In the genomic region with DNA sequence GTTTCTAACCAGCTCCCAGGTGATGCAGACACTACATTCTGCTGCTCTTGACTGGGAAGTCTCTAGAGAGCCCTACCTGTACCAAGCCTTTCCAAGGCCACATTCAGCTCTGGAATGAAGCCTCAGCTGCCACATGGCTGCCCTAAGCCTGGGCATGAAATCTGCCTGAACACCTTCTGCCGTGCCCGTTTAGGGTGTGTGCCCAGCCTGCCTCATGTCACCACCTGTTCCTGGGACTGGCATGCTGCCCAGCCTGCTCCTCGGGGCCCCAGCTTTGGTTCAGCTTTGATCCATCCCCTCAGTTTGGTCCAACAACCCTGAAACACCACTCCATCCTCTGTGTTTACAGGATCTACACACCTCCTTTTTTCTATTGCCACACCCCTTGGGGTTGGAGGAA, we compare ENCODE assay signal across 19 cellular contexts.
A peak's percentile ranks its signal among the peaks of the same experiment; 100 is the strongest.
DNase-seq lines count a peak whose midpoint lies in the region; ATAC-seq and TF ChIP-seq lines count a peak whose summit lies in the region.
"Had no signal": no experiment of that assay in that cellular context is flagged by ENCODE, and none has a peak within 500 bp of the region (broad histone marks: within the 10 kb centered on the region; RNA-seq: fewer than 3 reads in every experiment).

No MANE protein-coding gene starts in this region.

- CTCF ChIA-PET in IMR-90 (lab: Yijun Ruan, JAX): interaction anchor here (0.6 kb wide), 1 partner anchor 12 kb away, joined by 3 read pairs; no protein-coding TSS in a partner anchor

- H4K91ac ChIP-seq in IMR-90 (ENCODE audit: insufficient read depth, low read depth, low read length): no peak overlapping the region

- no peak overlapping the region for H2BK120ac ChIP-seq in IMR-90 (ENCODE audit: low read depth, low read length)

- no peak overlapping the region for H4K8ac ChIP-seq in IMR-90 (ENCODE audit: low read depth in 2 of 2, low read length in 2 of 2)

- H2BK15ac ChIP-seq in IMR-90 (ENCODE audit: low read depth, low read length): no peak overlapping the region; the same call in 2 of the 3 replicates

- no peak overlapping the region for H3K14ac ChIP-seq in IMR-90 (replicated peaks; ENCODE audit: low read depth, low read length)

- H3K4me3 ChIP-seq in IMR-90 (ENCODE audit: insufficient read depth, low read depth, low read length) (no peak overlapping the region), prostate gland (no peak overlapping the region)
- H3K4me3 ChIP-seq: pancreas, tibial nerve had no signal

- no peak overlapping the region for H3K56ac ChIP-seq in IMR-90 (ENCODE audit: extremely low read depth, insufficient read depth, low read length)

- POLR2A ChIA-PET in IMR-90 (lab: Charles Lee; ENCODE audit: unreplicated experiment): no interaction called here

- H2BK20ac ChIP-seq in IMR-90 (ENCODE audit: low read depth, low read length): peak overlapping the region; percentile 29

- intact Hi-C loops in IMR-90 (cut with micrococcal nuclease) (no loop called here), prostate gland (cut with DNase I) (no loop called here), head of caudate nucleus (cut with DNase I) (no loop called here)

- H3K9me3 ChIP-seq in IMR-90 (ENCODE audit: control insufficient read depth, insufficient read depth, low read length) (no peaks in the 10 kb centered on the region), prostate gland (no peaks in the 10 kb centered on the region)
- H3K9me3 ChIP-seq: pancreas, tibial nerve had no signal

- H3K9ac ChIP-seq in IMR-90 (ENCODE audit: low read depth, low read length): no peak overlapping the region

- peaks cover 4% of the 10 kb centered on the region; the same call in 1 of the 2 replicates for H3K4me1 ChIP-seq in IMR-90 (ENCODE audit: control insufficient read depth, insufficient read depth, low read length)
- no peaks in the 10 kb centered on the region for H3K4me1 ChIP-seq in prostate gland (replicated peaks)
- H3K4me1 ChIP-seq: pancreas, tibial nerve had no signal

- no peaks in the 10 kb centered on the region for H3K36me3 ChIP-seq in IMR-90 (ENCODE audit: control insufficient read depth, insufficient read depth, low read length)
- no peaks in the 10 kb centered on the region for H3K36me3 ChIP-seq in prostate gland
- H3K36me3 ChIP-seq: pancreas, tibial nerve had no signal

- H4K20me1 ChIP-seq in IMR-90 (ENCODE audit: insufficient read depth, low read length): no peaks in the 10 kb centered on the region

- H3K27me3 ChIP-seq in IMR-90 (ENCODE audit: control insufficient read depth, insufficient read depth, low read length) (no peaks in the 10 kb centered on the region), prostate gland (replicated peaks; ENCODE audit: insufficient read depth) (no peaks in the 10 kb centered on the region)
- H3K27me3 ChIP-seq: pancreas, tibial nerve had no signal

- dilution Hi-C loops in IMR-90 (cut with HindIII; ENCODE audit: low sequenced_read_pairs, unreplicated experiment): no loop called here

- H3K23ac ChIP-seq in IMR-90 (ENCODE audit: low read depth, low read length): no peak overlapping the region

- no peaks in the 10 kb centered on the region for H3K79me1 ChIP-seq in IMR-90 (ENCODE audit: low read depth in 1 of 2, low read length in 2 of 2)

- H3K4ac ChIP-seq in IMR-90 (ENCODE audit: low read depth, low read length): peak overlapping the region; percentile 13; the same call in 1 of the 2 replicates

- TF ChIP-seq RAD21 in IMR-90 (IDR thresholded peaks at IDR 0.05; ENCODE audit: low read length): no peak

- no peak overlapping the region for H2BK5ac ChIP-seq in IMR-90 (ENCODE audit: low read depth, low read length, poor library complexity, severe bottlenecking)

- H3K27ac ChIP-seq in IMR-90 (ENCODE audit: insufficient read depth, low read length) (no peak overlapping the region), prostate gland (no peak overlapping the region)
- H3K27ac ChIP-seq: pancreas, tibial nerve had no signal

- in situ Hi-C loops in IMR-90 (cut with MboI; ENCODE audit: low sequenced_read_pairs): loop anchor here (25.0 kb wide), 1 partner anchor 684 kb away; no protein-coding TSS in a partner anchor

- no peak for TF ChIP-seq CTCF in IMR-90 (conservative IDR thresholded peaks at IDR 0.05; ENCODE audit: low read depth, low read length)
- no peak for TF ChIP-seq CTCF in prostate gland (IDR thresholded peaks at IDR 0.05)

- peak overlapping the region; percentile 33 for H2AK9ac ChIP-seq in IMR-90 (replicated peaks; ENCODE audit: low read depth, low read length, poor library complexity)

- no peak for ATAC-seq in IMR-90 (ENCODE audit: low read depth)
- ATAC-seq in GM18867 (IDR thresholded peaks at IDR 0.05; ENCODE audit: unreplicated experiment): no peak
- ATAC-seq in GM19467 (IDR thresholded peaks at IDR 0.05; ENCODE audit: unreplicated experiment): no peak
- ATAC-seq: activated T-cell treated with anti-CD3 and anti-CD28 coated beads, Interleukin-2, amount 50 U/mL, for 72 hours; effector memory CD8-positive, alpha-beta T cell; left cardiac atrium; natural killer cell; sciatic nerve; stimulated activated effector memory CD8-positive, alpha-beta T cell treated with anti-CD3 and anti-CD28 coated beads, Interleukin-12 subunit alpha, Interleukin-12 subunit beta, amount 100 ng/mL, for 72 hours had no signal

- H4K5ac ChIP-seq in IMR-90 (ENCODE audit: low read depth, low read length): no peak overlapping the region

- no peak overlapping the region for H2AK5ac ChIP-seq in IMR-90 (ENCODE audit: low read depth, low read length)

- no TSS peak for BruUV-seq in IMR-90 (replicated peaks; lab: Mats Ljungman, UMichigan)

- peaks cover 8% of the 10 kb centered on the region for H3K9me1 ChIP-seq in IMR-90 (ENCODE audit: insufficient read depth, low read length)

- DNase-seq in DMS153 treated with DMSO at 0.1 percent for 48 hours (lab: John Stamatoyannopoulos, UW; ENCODE audit: unreplicated experiment) (peak; percentile 20), IMR-90 (no peak), NCI-H69 (lab: John Stamatoyannopoulos, UW) (peak; percentile 86), prostate gland (ENCODE audit: low spot score) (peak; percentile 38), head of caudate nucleus (no peak)
- DNase-seq: activated CD4-positive, alpha-beta T cell treated with anti-CD3 and anti-CD28 coated beads for 1 hour; activated T-cell treated with anti-CD3 and anti-CD28 coated beads, Interleukin-2, amount 50 U/mL, for 72 hours; CD8-positive, alpha-beta memory T cell; effector memory CD8-positive, alpha-beta T cell; left cardiac atrium; natural killer cell; NCI-H1436 treated with DMSO at 0.1 percent for 48 hours; NCI-H526 had no signal

- whole genome bisulfite sequencing in IMR-90 (ENCODE audit: extremely low coverage in 2 of 2, insufficient read length in 1 of 2), 2 experiments: 80% methylated on average over 1 of the region's 3 CpGs; no CpG with 5 or more reads in 1 of the 2 experiments
- 45% methylated on average over 3 of the region's 3 CpGs for WGBS in prostate gland

- TF ChIP-seq POLR2A in IMR-90 (IDR thresholded peaks at IDR 0.05; ENCODE audit: low read depth, low read length) (no peak), prostate gland (IDR thresholded peaks at IDR 0.05) (no peak)

- H3K18ac ChIP-seq in IMR-90 (ENCODE audit: low read depth, low read length): no peak overlapping the region

- no peak overlapping the region for H3K4me2 ChIP-seq in IMR-90 (ENCODE audit: low read depth, low read length)

- no peak overlapping the region for H2AFZ ChIP-seq in IMR-90 (replicated peaks; ENCODE audit: low read length, poor library complexity)

TF ChIP-seq in IMR-90, 13 proteins besides CTCF, POLR2A, EP300 and RAD21:
- no peak for TF ChIP-seq RCOR1 (IDR thresholded peaks at IDR 0.05; ENCODE audit: insufficient replicate concordance, low read length)
- TF ChIP-seq SMC3 (IDR thresholded peaks at IDR 0.05; ENCODE audit: low read depth, low read length): no peak
- no peak for TF ChIP-seq MXI1 (IDR thresholded peaks at IDR 0.05; ENCODE audit: borderline replicate concordance, low read depth, low read length)
- no peak for TF ChIP-seq FOS (IDR thresholded peaks at IDR 0.05; ENCODE audit: low read depth, low read length)
- TF ChIP-seq CHD1 (IDR thresholded peaks at IDR 0.05; ENCODE audit: low read depth, low read length): no peak
- TF ChIP-seq MAZ (IDR thresholded peaks at IDR 0.05; ENCODE audit: borderline replicate concordance, low read depth, low read length): no peak
- TF ChIP-seq ELK1 (IDR thresholded peaks at IDR 0.05; ENCODE audit: borderline replicate concordance, low read depth, low read length): no peak
- TF ChIP-seq BHLHE40 (IDR thresholded peaks at IDR 0.05; ENCODE audit: low read depth, low read length): no peak
- no peak for TF ChIP-seq NFE2L2 (IDR thresholded peaks at IDR 0.05; ENCODE audit: low read depth, low read length)
- TF ChIP-seq USF2 (IDR thresholded peaks at IDR 0.05; ENCODE audit: low read depth, low read length): no peak
- TF ChIP-seq RFX5 (IDR thresholded peaks at IDR 0.05; ENCODE audit: low read depth, low read length): no peak
- no peak for TF ChIP-seq CEBPB (IDR thresholded peaks at IDR 0.05; ENCODE audit: low read depth, low read length)
- no peak for TF ChIP-seq MAFK (IDR thresholded peaks at IDR 0.05; ENCODE audit: low read depth, low read length)

Comparison
In these comparisons a context has a peak if more than half of its experiments do, and no peak if none do; other contexts are left out.
1. DNase-seq: peak in DMS153 treated with DMSO at 0.1 percent for 48 hours (single experiment), NCI-H69 (single experiment) and prostate gland (single experiment); none in IMR-90 (single experiment) and head of caudate nucleus (0 of 42).